ENCODE assay signal across 8 cellular contexts in genomic region chr13:108495686-108496363, GRCh38.
A peak's percentile ranks its signal among the peaks of the same experiment; 100 is the strongest.
DNase-seq lines count a peak whose midpoint lies in the region; ATAC-seq lines count a peak whose summit lies in the region.

No MANE protein-coding gene starts in this region.

- H3K27ac Mint-ChIP-seq in activated CD4-positive, alpha-beta T cell treated with anti-CD3 and anti-CD28 coated beads, Interleukin-2, amount 10 ng/mL, durations not matched to agents 24 days and 14 days, result no peak overlapping the region
- no peak overlapping the region for H3K27ac Mint-ChIP-seq in activated naive CD8-positive, alpha-beta T cell treated with anti-CD3 and anti-CD28 coated beads, Interleukin-2, amount 10 ng/mL, durations not matched to agents 7 days and 5 days

- intact Hi-C loops in activated CD4-positive, alpha-beta T cell treated with anti-CD3 and anti-CD28 coated beads, Interleukin-2, amount 10 ng/mL, durations not matched to agents 24 days and 14 days (cut with micrococcal nuclease), result no loop called here

- H3K27me3 Mint-ChIP-seq in activated CD4-positive, alpha-beta T cell treated with anti-CD3 and anti-CD28 coated beads, Interleukin-2, amount 10 ng/mL, durations not matched to agents 24 days and 14 days, result peaks cover 39% of the 10 kb centered on the region
- H3K27me3 Mint-ChIP-seq in activated naive CD8-positive, alpha-beta T cell treated with anti-CD3 and anti-CD28 coated beads, Interleukin-2, amount 10 ng/mL, durations not matched to agents 7 days and 5 days, result peaks cover 34% of the 10 kb centered on the region

- POLR2A ChIA-PET in activated naive CD8-positive, alpha-beta T cell treated with anti-CD3 and anti-CD28 coated beads, Interleukin-2, amount 10 ng/mL, durations not matched to agents 7 days and 5 days (lab: Charles Lee), result no interaction called here

- peaks cover 16 to 35% (median 21%) of the 10 kb centered on the region in 5 donors for H3K27me3 ChIP-seq in subcutaneous abdominal adipose tissue (ENCODE audit: control insufficient read depth in 5 of 5, insufficient read depth in 4 of 5, low read length in 5 of 5)

- DNase-seq in activated CD4-positive, alpha-beta T cell treated with anti-CD3 and anti-CD28 coated beads, Interleukin-2, amount 10 ng/mL, durations not matched to agents 24 days and 14 days, result no peak
- DNase-seq in activated CD4-positive, alpha-beta T cell treated with anti-CD3 and anti-CD28 coated beads for 48 hours, result no peak
- DNase-seq in activated naive CD8-positive, alpha-beta T cell treated with anti-CD3 and anti-CD28 coated beads, Interleukin-2, amount 10 ng/mL, durations not matched to agents 7 days and 5 days, result no peak
- DNase-seq in iris pigment epithelial cell (ENCODE audit: low read depth), result peak; percentile 55

- no peak for ATAC-seq in activated naive CD8-positive, alpha-beta T cell treated with anti-CD3 and anti-CD28 coated beads, Interleukin-2, amount 10 ng/mL, durations not matched to agents 7 days and 5 days (ENCODE audit: low read depth)
- ATAC-seq in HG03354 (IDR thresholded peaks at IDR 0.05; ENCODE audit: poor library complexity, severe bottlenecking, unreplicated experiment) (no peak), GM21717 (IDR thresholded peaks at IDR 0.05; ENCODE audit: unreplicated experiment) (no peak), HG03095 (IDR thresholded peaks at IDR 0.05; ENCODE audit: unreplicated experiment) (no peak)

- peaks cover 0 to 22% (median 12%) of the 10 kb centered on the region in 5 donors for H3K4me1 ChIP-seq in subcutaneous abdominal adipose tissue (ENCODE audit: control insufficient read depth in 5 of 5, insufficient read depth in 5 of 5, low read length in 5 of 5)

- peaks cover 2% of the 10 kb centered on the region for H3K4me1 Mint-ChIP-seq in activated CD4-positive, alpha-beta T cell treated with anti-CD3 and anti-CD28 coated beads, Interleukin-2, amount 10 ng/mL, durations not matched to agents 24 days and 14 days
- peaks cover 6% of the 10 kb centered on the region for H3K4me1 Mint-ChIP-seq in activated naive CD8-positive, alpha-beta T cell treated with anti-CD3 and anti-CD28 coated beads, Interleukin-2, amount 10 ng/mL, durations not matched to agents 7 days and 5 days

- no peaks in the 10 kb centered on the region for H3K36me3 Mint-ChIP-seq in activated CD4-positive, alpha-beta T cell treated with anti-CD3 and anti-CD28 coated beads, Interleukin-2, amount 10 ng/mL, durations not matched to agents 24 days and 14 days (ENCODE audit: low read depth)
- no peaks in the 10 kb centered on the region for H3K36me3 Mint-ChIP-seq in activated naive CD8-positive, alpha-beta T cell treated with anti-CD3 and anti-CD28 coated beads, Interleukin-2, amount 10 ng/mL, durations not matched to agents 7 days and 5 days

- H3K4me3 ChIP-seq in subcutaneous abdominal adipose tissue (ENCODE audit: low read depth in 1 of 5, low read length in 5 of 5), result peak overlapping the region in 4 of 5 donors; percentile 7 to 58 (median 37)

- H3K9me3 Mint-ChIP-seq in activated CD4-positive, alpha-beta T cell treated with anti-CD3 and anti-CD28 coated beads, Interleukin-2, amount 10 ng/mL, durations not matched to agents 24 days and 14 days, result no peaks in the 10 kb centered on the region
- no peaks in the 10 kb centered on the region for H3K9me3 Mint-ChIP-seq in activated naive CD8-positive, alpha-beta T cell treated with anti-CD3 and anti-CD28 coated beads, Interleukin-2, amount 10 ng/mL, durations not matched to agents 7 days and 5 days

- H3K9ac ChIP-seq in subcutaneous abdominal adipose tissue (ENCODE audit: low read length in 5 of 5), result no peak overlapping the region

- H3K36me3 ChIP-seq in subcutaneous abdominal adipose tissue (ENCODE audit: control insufficient read depth in 5 of 5, insufficient read depth in 5 of 5, low read length in 5 of 5), result no peaks in the 10 kb centered on the region

- H3K4me3 Mint-ChIP-seq in activated CD4-positive, alpha-beta T cell treated with anti-CD3 and anti-CD28 coated beads, Interleukin-2, amount 10 ng/mL, durations not matched to agents 24 days and 14 days, result peak overlapping the region; percentile 28
- peak overlapping the region; percentile 25 for H3K4me3 Mint-ChIP-seq in activated naive CD8-positive, alpha-beta T cell treated with anti-CD3 and anti-CD28 coated beads, Interleukin-2, amount 10 ng/mL, durations not matched to agents 7 days and 5 days

- H3K27ac ChIP-seq in subcutaneous abdominal adipose tissue (ENCODE audit: low read depth, low read length), result no peak overlapping the region

- H3K9me3 ChIP-seq in subcutaneous abdominal adipose tissue (ENCODE audit: control insufficient read depth in 5 of 5, low read length in 5 of 5), result no peaks in the 10 kb centered on the region
